ENCODE assay signal across 8 cellular contexts in genomic region chr12:121805171-121805687, GRCh38. TPM values are rescaled to one million over a fixed set of nuclear protein-coding genes. Genes with fewer than 3 reads are reported as not detected.
DNase-seq lines count a peak whose midpoint lies in the region; ATAC-seq and TF ChIP-seq lines count a peak whose summit lies in the region.

No MANE protein-coding gene starts in this region.

- H3K4me3 ChIP-seq in Panc1 (ENCODE audit: low read depth in 2 of 2, low read length in 2 of 2): peak overlapping the region; percentile 55 to 62
- peak overlapping the region; percentile 77 for H3K4me3 ChIP-seq in naive thymus-derived CD4-positive, alpha-beta T cell (ENCODE audit: low read length)

- no peak overlapping the region for H3K4ac ChIP-seq in H9 (ENCODE audit: low read depth, low read length)

- no peaks in the 10 kb centered on the region for H3K79me1 ChIP-seq in H9 (ENCODE audit: insufficient read depth, low read depth, low read length, poor library complexity, severe bottlenecking)

- H2AFZ ChIP-seq in H9 (ENCODE audit: low read length): no peak overlapping the region

- no peaks in the 10 kb centered on the region for H3K9me3 Mint-ChIP-seq in H9
- H3K9me3 Mint-ChIP-seq in effector memory CD8-positive, alpha-beta T cell: no peaks in the 10 kb centered on the region
- peaks cover 0 to 9% (median 0%) of the 10 kb centered on the region in 11 donors for H3K9me3 Mint-ChIP-seq in naive thymus-derived CD4-positive, alpha-beta T cell

- H3K79me2 ChIP-seq in H9 (ENCODE audit: insufficient read depth, low read length): no peaks in the 10 kb centered on the region; the same call in 1 of the 2 replicates

- no peak overlapping the region for H4K5ac ChIP-seq in H9 (ENCODE audit: insufficient read length, low read depth, low read length)

- peaks cover 19% of the 10 kb centered on the region for H3K23me2 ChIP-seq in H9 (ENCODE audit: insufficient read length, low read depth, low read length, poor library complexity, severe bottlenecking)

- intact Hi-C loops in Panc1 (cut with micrococcal nuclease; ENCODE audit: unreplicated experiment): no loop called here
- intact Hi-C loops in naive thymus-derived CD4-positive, alpha-beta T cell (cut with micrococcal nuclease): loop anchor here in 1 of 2 donors (10.0 kb wide), 1 partner anchor 420 kb away; the partner anchor contains the start of gene DIABLO

- no peak for ATAC-seq in Panc1
- no peak for ATAC-seq in effector memory CD8-positive, alpha-beta T cell (replicated peaks)
- no peak for ATAC-seq in naive thymus-derived CD4-positive, alpha-beta T cell

- whole genome bisulfite sequencing in H9 (ENCODE audit: extremely low coverage, insufficient read length, low lambda C conversion rate): no CpG with 5 or more reads among the region's 32 CpGs

- H3K9me3 ChIP-seq in H9 (ENCODE audit: control insufficient read depth, low read depth, low read length) (no peaks in the 10 kb centered on the region), Panc1 (ENCODE audit: control insufficient read depth, insufficient read depth, low read depth, low read length) (no peaks in the 10 kb centered on the region)
- H3K9me3 ChIP-seq in naive thymus-derived CD4-positive, alpha-beta T cell (ENCODE audit: control insufficient read depth in 2 of 3, low read length in 3 of 3): no peaks in the 10 kb centered on the region

- CTCF ChIA-PET in Panc1 (lab: Charles Lee): no interaction called here
- CTCF ChIA-PET in naive thymus-derived CD4-positive, alpha-beta T cell (lab: Charles Lee): interaction anchor here (1.0 to 13.4 kb wide), 3 partner anchors 9 to 33 kb away, joined by 3 to 609 read pairs (median 3); partner anchors contain the start of gene RHOF

- no peak overlapping the region for H3K23ac ChIP-seq in H9 (ENCODE audit: insufficient read length, low read depth, low read length)

- H4K20me1 ChIP-seq in H9 (ENCODE audit: control insufficient read depth, insufficient read depth, insufficient read length): no peaks in the 10 kb centered on the region

- no peak overlapping the region for H2BK20ac ChIP-seq in H9 (ENCODE audit: low read depth, low read length, poor library complexity, severe bottlenecking)

- in situ Hi-C loops in Panc1 (cut with HindIII; ENCODE audit: low pct_unique_long_range_greater_than_20kb, low sequenced_read_pairs): no loop called here

- H4K91ac ChIP-seq in H9 (ENCODE audit: insufficient read length, low read depth, low read length): no peak overlapping the region

- no peak overlapping the region for H2BK12ac ChIP-seq in H9 (ENCODE audit: insufficient read length, low read depth, low read length)

- no peak for DNase-seq in H9
- DNase-seq in Panc1 (ENCODE audit: low read depth, low spot score): no peak
- DNase-seq in effector memory CD8-positive, alpha-beta T cell: no peak
- DNase-seq in naive thymus-derived CD4-positive, alpha-beta T cell: no peak
- no peak for DNase-seq in NCI-H128 (lab: John Stamatoyannopoulos, UW; ENCODE audit: unreplicated experiment)
- DNase-seq in germinal center (ENCODE audit: low spot score): no peak
- no peak for DNase-seq in GM03348 (ENCODE audit: low spot score)
- no peak for DNase-seq in AML-193 (lab: John Stamatoyannopoulos, UW)

- H3K18ac ChIP-seq in H9 (ENCODE audit: insufficient read length, low read depth, low read length): no peak overlapping the region

- no peak overlapping the region for H3K14ac ChIP-seq in H9 (ENCODE audit: insufficient read depth, low read length)

- peak overlapping the region; percentile 86 to 96 for H3K4me3 Mint-ChIP-seq in H9
- H3K4me3 Mint-ChIP-seq in effector memory CD8-positive, alpha-beta T cell: peak overlapping the region; percentile 90 to 93
- peak overlapping the region; percentile 88 to 100 (median 92) for H3K4me3 Mint-ChIP-seq in naive thymus-derived CD4-positive, alpha-beta T cell

- POLR2A ChIA-PET in Panc1 (lab: Charles Lee): no interaction called here
- POLR2A ChIA-PET in naive thymus-derived CD4-positive, alpha-beta T cell (lab: Charles Lee): interaction anchor here (0.6 to 28.5 kb wide), 8 partner anchors 11 to 1555 kb away, joined by 3 to 1941 read pairs (median 5); partner anchors contain the start of genes PSMD9, RHOF and SETD1B

- no peaks in the 10 kb centered on the region for H3K27me3 ChIP-seq in H9 (ENCODE audit: insufficient read depth, low read length)
- H3K27me3 ChIP-seq in Panc1 (ENCODE audit: control insufficient read depth, insufficient read depth, low read length): no peaks in the 10 kb centered on the region
- H3K27me3 ChIP-seq in naive thymus-derived CD4-positive, alpha-beta T cell (ENCODE audit: control insufficient read depth in 2 of 2, insufficient read depth in 2 of 2, low read length in 2 of 2): no peaks in the 10 kb centered on the region

- peak overlapping the region in 1 of 3 experiments; percentile 77; a peak in 1 of 7 replicates for H3K27ac Mint-ChIP-seq in H9
- peak overlapping the region; percentile 91 to 96 for H3K27ac Mint-ChIP-seq in effector memory CD8-positive, alpha-beta T cell
- peak overlapping the region in 8 of 9 donors; percentile 87 to 100 (median 97) for H3K27ac Mint-ChIP-seq in naive thymus-derived CD4-positive, alpha-beta T cell

- no peak overlapping the region for H3T11ph ChIP-seq in H9 (ENCODE audit: low read length)

- no TSS peak for BruUV-seq in Panc1 (replicated peaks; lab: Mats Ljungman, UMichigan)

- TF ChIP-seq CTCF in H9 (conservative IDR thresholded peaks at IDR 0.05): no peak
- TF ChIP-seq CTCF in Panc1 (IDR thresholded peaks at IDR 0.05): no peak

- H3K27ac ChIP-seq in H9 (ENCODE audit: insufficient read length, low read depth, low read length) (no peak overlapping the region), Panc1 (ENCODE audit: low read length) (peak overlapping the region; percentile 88)
- H3K27ac ChIP-seq in naive thymus-derived CD4-positive, alpha-beta T cell (ENCODE audit: low read depth, low read length): peak overlapping the region; percentile 81

- H3K36me3 Mint-ChIP-seq in H9 (ENCODE audit: insufficient read depth in 1 of 3, low read depth in 3 of 3): peaks cover 20 to 37% (median 36%) of the 10 kb centered on the region in 3 experiments
- peaks cover 84% of the 10 kb centered on the region for H3K36me3 Mint-ChIP-seq in effector memory CD8-positive, alpha-beta T cell (ENCODE audit: insufficient read depth)
- peaks cover 12 to 35% (median 15%) of the 10 kb centered on the region in 5 donors for H3K36me3 Mint-ChIP-seq in naive thymus-derived CD4-positive, alpha-beta T cell

- peaks cover 8% of the 10 kb centered on the region for H3K36me3 ChIP-seq in Panc1 (ENCODE audit: control insufficient read depth, insufficient read depth, low read length)
- H3K36me3 ChIP-seq in naive thymus-derived CD4-positive, alpha-beta T cell (ENCODE audit: control insufficient read depth in 2 of 3, insufficient read depth in 3 of 3, low read length in 3 of 3): peaks cover 0 to 53% (median 3%) of the 10 kb centered on the region in 3 experiments

- H2BK15ac ChIP-seq in H9 (ENCODE audit: low read depth, low read length): no peak overlapping the region

- H3K4me1 ChIP-seq in H9 (ENCODE audit: insufficient read depth, low read length) (peaks cover 2% of the 10 kb centered on the region; the same call in 1 of the 2 replicates), Panc1 (ENCODE audit: control insufficient read depth, insufficient read depth, low read length) (peaks cover 14% of the 10 kb centered on the region)
- H3K4me1 ChIP-seq in naive thymus-derived CD4-positive, alpha-beta T cell (ENCODE audit: control insufficient read depth in 2 of 2, insufficient read depth in 2 of 2, low read length in 2 of 2): peaks cover 14 to 21% of the 10 kb centered on the region in 2 donors

- no peak overlapping the region for H3K56ac ChIP-seq in H9 (ENCODE audit: insufficient read length, low read depth, low read length)

- H3K4me2 ChIP-seq in H9 (ENCODE audit: insufficient read depth, insufficient read length, low read length): peak overlapping the region; percentile 52

- H2BK5ac ChIP-seq in H9 (ENCODE audit: insufficient read length, low read length): no peak overlapping the region

- H3K4me1 Mint-ChIP-seq in H9: peaks cover 26 to 32% of the 10 kb centered on the region in 2 experiments
- H3K4me1 Mint-ChIP-seq in effector memory CD8-positive, alpha-beta T cell (ENCODE audit: low read depth in 2 of 2): peaks cover 38 to 52% of the 10 kb centered on the region in 2 donors
- peaks cover 17 to 39% (median 20%) of the 10 kb centered on the region in 7 donors for H3K4me1 Mint-ChIP-seq in naive thymus-derived CD4-positive, alpha-beta T cell

- H3K27me3 Mint-ChIP-seq in H9 (ENCODE audit: low read depth): no peaks in the 10 kb centered on the region; the same call in 1 of the 2 replicates
- H3K27me3 Mint-ChIP-seq in effector memory CD8-positive, alpha-beta T cell: no peaks in the 10 kb centered on the region
- no peaks in the 10 kb centered on the region for H3K27me3 Mint-ChIP-seq in naive thymus-derived CD4-positive, alpha-beta T cell

- no peak overlapping the region for H2BK120ac ChIP-seq in H9 (ENCODE audit: low read depth, low read length, poor library complexity, severe bottlenecking)

- peak overlapping the region; percentile 42 for H3K9ac ChIP-seq in H9 (ENCODE audit: extremely low read depth, insufficient read length, low read length)

- H2AK5ac ChIP-seq in H9 (ENCODE audit: insufficient read length, low read length): no peak overlapping the region

- no peak overlapping the region for H4K8ac ChIP-seq in H9 (replicated peaks; ENCODE audit: insufficient read length, low read depth, low read length)

RNA-seq across cellular contexts. Expression of gene SETD1B, which starts 1.4 kb away (rescaled TPM):
- 38.2 and 40.4 TPM in 2 replicates for total RNA-seq in H9 (2021)
- total RNA-seq in Panc1 (2021; ENCODE audit: unreplicated experiment): 31.2 TPM
- polyA plus RNA-seq in Panc1 (2012; ENCODE audit: insufficient read length): 24.0 TPM
- 100 to 1,000 TPM in 1 of 5 experiments, 10 to 100 TPM in 4; 35.1 to 124 (median 79.2) TPM for total RNA-seq in naive thymus-derived CD4-positive, alpha-beta T cell
- polyA plus RNA-seq in naive thymus-derived CD4-positive, alpha-beta T cell: 1 to 10 TPM; 2.1 to 4.3 TPM

RNA-seq across cellular contexts. Expression of gene RHOF, which starts 11.7 kb away (rescaled TPM):
- total RNA-seq in H9 (2021) (29.1 and 29.3 TPM in 2 replicates), Panc1 (2021; ENCODE audit: unreplicated experiment) (71.8 TPM)
- polyA plus RNA-seq in Panc1 (2012; ENCODE audit: insufficient read length): 81.8 TPM
- total RNA-seq in naive thymus-derived CD4-positive, alpha-beta T cell: 100 to 1,000 TPM; 121 to 164 (median 134) TPM
- 100 to 1,000 TPM in 1 of 2 donors, 10 to 100 TPM in 1; 69.2 to 115 TPM for polyA plus RNA-seq in naive thymus-derived CD4-positive, alpha-beta T cell

RNA-seq across cellular contexts. Expression of gene HPD, which starts 53.4 kb away (rescaled TPM):
- 0.22 TPM in 1 of 2 replicates, not detected in the other for total RNA-seq in H9 (2021)
- total RNA-seq in Panc1 (2021; ENCODE audit: unreplicated experiment): 0.51 TPM
- polyA plus RNA-seq in Panc1 (2012; ENCODE audit: insufficient read length): 0.57 TPM
- not detected for total RNA-seq in naive thymus-derived CD4-positive, alpha-beta T cell
- polyA plus RNA-seq in naive thymus-derived CD4-positive, alpha-beta T cell: not detected
